ENCODE assay signal across 8 cellular contexts in the genomic region with DNA sequence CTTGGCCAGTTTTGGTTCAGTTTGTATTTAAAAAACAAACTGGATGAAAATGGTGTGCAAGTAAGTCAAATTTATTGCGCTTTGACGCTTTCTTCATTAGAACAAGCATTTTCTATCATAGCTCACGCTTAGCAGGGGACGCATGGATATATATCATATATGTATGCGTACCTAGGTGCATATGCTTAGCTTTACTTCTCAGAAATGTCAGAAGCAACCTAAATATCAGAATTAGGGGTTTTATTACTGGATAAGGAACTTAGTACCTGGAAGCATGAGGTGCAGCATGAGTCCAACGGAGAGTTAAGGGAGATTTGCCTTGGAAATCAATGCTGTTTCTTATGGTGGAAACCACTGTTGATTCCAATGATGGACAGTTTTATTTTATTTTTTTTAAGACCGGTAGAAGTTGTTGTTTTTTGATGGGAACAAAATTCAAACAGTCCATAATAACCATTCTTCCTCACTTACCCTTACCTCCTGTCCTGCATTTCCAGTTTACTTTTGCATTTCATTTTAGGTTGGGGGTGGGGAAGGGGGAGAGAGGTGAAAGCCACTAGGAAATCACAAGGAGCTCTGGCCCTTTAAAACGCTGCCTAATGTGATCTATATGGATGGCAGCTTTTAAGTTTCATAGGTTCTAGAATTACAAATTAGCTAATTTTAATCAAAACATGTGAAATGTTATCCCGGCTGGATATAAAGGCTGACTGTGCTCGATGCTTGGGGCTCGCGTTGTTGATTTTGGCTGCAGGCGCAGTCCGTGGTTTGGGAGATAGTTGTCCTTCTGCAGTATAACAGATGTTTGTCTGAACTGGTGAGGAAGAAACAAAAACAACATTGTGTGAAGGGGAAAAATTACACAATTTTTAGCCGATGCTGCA. TPM values are rescaled to one million over a fixed set of nuclear protein-coding genes. Genes with fewer than 3 reads are reported as not detected.
DNase-seq lines count a peak whose midpoint lies in the region; ATAC-seq and TF ChIP-seq lines count a peak whose summit lies in the region.

No MANE protein-coding gene starts in this region.

- peak overlapping the region; percentile 81 for H3K4me3 Mint-ChIP-seq in T-helper 2 cell treated with Interferon-gamma antibody and Interleukin-4, amounts not matched to agents 5 μg/mL and 100 μg/mL, for 36 hours

- TF ChIP-seq CTCF in testis (IDR thresholded peaks at IDR 0.05), result no peak
- TF ChIP-seq CTCF in foreskin keratinocyte (conservative IDR thresholded peaks at IDR 0.05), result no peak

- H3K27ac ChIP-seq in angular gyrus (ENCODE audit: low read depth, low read length), result peak overlapping the region; percentile 79
- no peak overlapping the region for H3K27ac ChIP-seq in iPS-20b (ENCODE audit: low read length)
- H3K27ac ChIP-seq in testis, result peak overlapping the region; percentile 72 to 85
- H3K27ac ChIP-seq in foreskin keratinocyte, result no peak overlapping the region

- H3K27me3 ChIP-seq in iPS-20b (ENCODE audit: insufficient read depth, low read length) (peaks cover 62% of the 10 kb centered on the region), testis (no peaks in the 10 kb centered on the region), foreskin keratinocyte (peaks cover 95% of the 10 kb centered on the region)

- no peak overlapping the region for H3K27ac Mint-ChIP-seq in T-helper 2 cell treated with Interferon-gamma antibody and Interleukin-4, amounts not matched to agents 5 μg/mL and 100 μg/mL, for 36 hours

- intact Hi-C loops in testis (cut with DNase I; ENCODE audit: low total_unique reads), result no loop called here

- peaks cover 28% of the 10 kb centered on the region for H3K27me3 Mint-ChIP-seq in T-helper 2 cell treated with Interferon-gamma antibody and Interleukin-4, amounts not matched to agents 5 μg/mL and 100 μg/mL, for 36 hours (ENCODE audit: low read depth)

- H3K9ac ChIP-seq in iPS-20b (ENCODE audit: low read depth, low read length), result peak overlapping the region; percentile 22; the same call in 1 of the 2 replicates

- H3K36me3 Mint-ChIP-seq in T-helper 2 cell treated with Interferon-gamma antibody and Interleukin-4, amounts not matched to agents 5 μg/mL and 100 μg/mL, for 36 hours (ENCODE audit: low read depth), result no peaks in the 10 kb centered on the region

- peaks cover 21% of the 10 kb centered on the region; the same call in 1 of the 2 replicates for H3K4me1 ChIP-seq in iPS-20b (ENCODE audit: insufficient read depth, low read length)
- H3K4me1 ChIP-seq in testis, result peaks cover 50% of the 10 kb centered on the region
- no peaks in the 10 kb centered on the region for H3K4me1 ChIP-seq in foreskin keratinocyte

- H3K9me3 ChIP-seq in iPS-20b (ENCODE audit: insufficient read depth, low read depth, low read length) (no peaks in the 10 kb centered on the region), testis (no peaks in the 10 kb centered on the region)

- ATAC-seq in GM18870 (IDR thresholded peaks at IDR 0.05; ENCODE audit: unreplicated experiment), result no peak
- no peak for ATAC-seq in foreskin keratinocyte
- no peak for ATAC-seq in HG02763 (IDR thresholded peaks at IDR 0.05; ENCODE audit: unreplicated experiment)

- no peaks in the 10 kb centered on the region for H3K9me3 Mint-ChIP-seq in T-helper 2 cell treated with Interferon-gamma antibody and Interleukin-4, amounts not matched to agents 5 μg/mL and 100 μg/mL, for 36 hours

- 14 to 15% methylated on average over 15 of the region's 15 CpGs for WGBS in testis, 2 donors

- peak overlapping the region; percentile 88 for H3K4me3 ChIP-seq in iPS-20b (ENCODE audit: low read length)
- H3K4me3 ChIP-seq in testis, result peak overlapping the region; percentile 74 to 90

- H3K4me1 Mint-ChIP-seq in T-helper 2 cell treated with Interferon-gamma antibody and Interleukin-4, amounts not matched to agents 5 μg/mL and 100 μg/mL, for 36 hours (ENCODE audit: low read depth), result peaks cover 7% of the 10 kb centered on the region

- H3K36me3 ChIP-seq in iPS-20b (ENCODE audit: insufficient read depth, low read depth, low read length) (no peaks in the 10 kb centered on the region), testis (ENCODE audit: low read depth, missing control alignments) (no peaks in the 10 kb centered on the region)

- no peak for DNase-seq in T-helper 2 cell treated with Interferon-gamma antibody and Interleukin-4, amounts not matched to agents 5 μg/mL and 100 μg/mL, for 36 hours (ENCODE audit: low spot score)
- DNase-seq in T-helper 2 cell (no peak), testis (peak; percentile 67), foreskin keratinocyte (no peak)

- TF ChIP-seq POLR2A in testis (IDR thresholded peaks at IDR 0.05), result no peak

RNA-seq across cellular contexts. Expression of a gene that starts 2.1 kb away (rescaled TPM):
- total RNA-seq in testis, result 10 to 100 TPM; 17.2 to 27.2 TPM
- polyA plus RNA-seq in testis (ENCODE audit: insufficient read depth, low read depth, low replicate concordance), result 13.9 TPM
- total RNA-seq in foreskin keratinocyte, result not detected in 2 replicates
- polyA plus RNA-seq in foreskin keratinocyte, result not detected in 2 replicates

RNA-seq across cellular contexts. Expression of a gene that starts 32.7 kb away (rescaled TPM):
- total RNA-seq in testis, result 10 to 100 TPM; 17.0 to 19.4 TPM
- polyA plus RNA-seq in testis (ENCODE audit: insufficient read depth, low read depth, low replicate concordance), result 15.1 TPM
- total RNA-seq in foreskin keratinocyte, result 12.0 and 13.1 TPM in 2 replicates
- 8.7 and 9.2 TPM in 2 replicates for polyA plus RNA-seq in foreskin keratinocyte

Comparison
In these comparisons a context has a peak if more than half of its experiments do, and no peak if none do; other contexts are left out.
1. H3K27ac ChIP-seq: peak in angular gyrus (single experiment) and testis (2 of 2); none in iPS-20b (single experiment) and foreskin keratinocyte (single experiment).
2. RNA of a gene that starts 2.1 kb away (total RNA-seq): 17.2 to 27.2 TPM in testis; not detected in foreskin keratinocyte; every median in the first group is over 10 times any median in the second.